ENCODE assay signal across 13 cellular contexts in the genomic region with DNA sequence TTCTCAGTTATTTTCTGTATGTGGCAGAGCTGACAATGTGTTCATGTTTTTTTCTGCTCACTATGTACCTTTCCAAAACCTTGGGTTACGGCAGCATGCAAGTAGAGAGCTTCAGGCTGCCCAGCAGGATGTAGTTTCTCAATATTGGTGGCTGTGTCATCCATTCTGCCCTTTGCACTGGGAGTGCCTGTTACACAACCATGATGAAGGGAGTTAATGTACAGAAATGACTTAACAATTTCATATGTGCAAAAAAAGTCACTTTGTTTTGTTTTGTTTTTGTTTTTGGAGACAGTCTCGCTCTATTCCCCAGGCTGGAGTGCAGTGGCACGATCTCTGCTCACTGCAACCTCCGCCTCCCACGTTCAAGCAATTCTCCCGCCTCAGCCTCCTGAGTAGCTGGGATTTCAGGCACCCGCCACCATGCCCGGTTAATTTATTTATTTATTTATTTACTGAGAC. TPM values are rescaled to one million over a fixed set of nuclear protein-coding genes. Genes with fewer than 3 reads are reported as not detected.
DNase-seq lines count a peak whose midpoint lies in the region; ATAC-seq and TF ChIP-seq lines count a peak whose summit lies in the region.
"Had no signal": no experiment of that assay in that cellular context is flagged by ENCODE, and none has a peak within 500 bp of the region (broad histone marks: within the 10 kb centered on the region; RNA-seq: fewer than 3 reads in every experiment).

No MANE protein-coding gene starts in this region.

- no peaks in the 10 kb centered on the region for H3K36me3 ChIP-seq in uterus

- H3K9me3 Mint-ChIP-seq in activated naive CD8-positive, alpha-beta T cell treated with anti-CD3 and anti-CD28 coated beads, Interleukin-2, amount 50 U/mL, for 24 hours, result no peaks in the 10 kb centered on the region
- H3K9me3 Mint-ChIP-seq in activated naive CD8-positive, alpha-beta T cell treated with anti-CD3 and anti-CD28 coated beads for 36 hours, result no peaks in the 10 kb centered on the region

- H3K36me3 Mint-ChIP-seq in activated naive CD8-positive, alpha-beta T cell treated with anti-CD3 and anti-CD28 coated beads, Interleukin-2, amount 50 U/mL, for 24 hours (ENCODE audit: low read depth), result no peaks in the 10 kb centered on the region
- no peaks in the 10 kb centered on the region for H3K36me3 Mint-ChIP-seq in activated naive CD8-positive, alpha-beta T cell treated with anti-CD3 and anti-CD28 coated beads for 36 hours
- H3K36me3 Mint-ChIP-seq: brain had no signal

- ATAC-seq in activated naive CD8-positive, alpha-beta T cell treated with anti-CD3 and anti-CD28 coated beads, Interleukin-2, amount 50 U/mL, for 24 hours, result peak; percentile 57
- ATAC-seq in GM18498 (IDR thresholded peaks at IDR 0.05; ENCODE audit: unreplicated experiment), result no peak
- ATAC-seq: psoas muscle had no signal

- TF ChIP-seq CTCF in uterus (IDR thresholded peaks at IDR 0.05) (no peak), GM13977 (IDR thresholded peaks at IDR 0.05; ENCODE audit: extremely low read depth, insufficient read depth, missing control alignments) (no peak)

- H3K4me3 ChIP-seq in uterus, result no peak overlapping the region
- H3K4me3 ChIP-seq: psoas muscle had no signal

- no peaks in the 10 kb centered on the region for H3K27me3 ChIP-seq in uterus

- H3K9me3 ChIP-seq in uterus, result no peaks in the 10 kb centered on the region
- H3K9me3 ChIP-seq: psoas muscle had no signal

- no peak overlapping the region for H3K27ac Mint-ChIP-seq in activated naive CD8-positive, alpha-beta T cell treated with anti-CD3 and anti-CD28 coated beads, Interleukin-2, amount 50 U/mL, for 24 hours
- no peak overlapping the region for H3K27ac Mint-ChIP-seq in activated naive CD8-positive, alpha-beta T cell treated with anti-CD3 and anti-CD28 coated beads for 36 hours

- in situ Hi-C loops in GM13977 (cut with MboI; ENCODE audit: low pct_unique_long_range_greater_than_20kb, low sequenced_read_pairs, unreplicated experiment), result no loop called here

- no peak overlapping the region for H3K4me3 Mint-ChIP-seq in activated naive CD8-positive, alpha-beta T cell treated with anti-CD3 and anti-CD28 coated beads, Interleukin-2, amount 50 U/mL, for 24 hours
- no peak overlapping the region for H3K4me3 Mint-ChIP-seq in activated naive CD8-positive, alpha-beta T cell treated with anti-CD3 and anti-CD28 coated beads for 36 hours
- H3K4me3 Mint-ChIP-seq: brain had no signal

- peaks cover 45% of the 10 kb centered on the region for H3K4me1 Mint-ChIP-seq in activated naive CD8-positive, alpha-beta T cell treated with anti-CD3 and anti-CD28 coated beads, Interleukin-2, amount 50 U/mL, for 24 hours
- H3K4me1 Mint-ChIP-seq in activated naive CD8-positive, alpha-beta T cell treated with anti-CD3 and anti-CD28 coated beads for 36 hours, result peaks cover 11% of the 10 kb centered on the region

- peak overlapping the region; percentile 71 to 72 for H3K27ac ChIP-seq in uterus
- H3K27ac ChIP-seq: psoas muscle had no signal

- intact Hi-C loops in uterus (cut with DNase I; ENCODE audit: low total_unique reads) (no loop called here), posterior cingulate gyrus (cut with DNase I) (no loop called here)

- DNase-seq in activated naive CD8-positive, alpha-beta T cell treated with anti-CD3 and anti-CD28 coated beads, Interleukin-2, amount 50 U/mL, for 24 hours, result no peak
- no peak for DNase-seq in activated naive CD8-positive, alpha-beta T cell treated with anti-CD3 and anti-CD28 coated beads for 36 hours
- DNase-seq in SKM-1 treated with dmso at 0.1 percent for 144 hours (lab: John Stamatoyannopoulos, UW; ENCODE audit: unreplicated experiment), result peak; percentile 57
- DNase-seq in iris pigment epithelial cell (ENCODE audit: low read depth), result peak; percentile 83
- DNase-seq in uterus, result no peak
- no peak for DNase-seq in GM13977 (ENCODE audit: low spot score)
- no peak for DNase-seq in posterior cingulate gyrus
- DNase-seq: Karpas-422, NCI-H526 treated with DMSO at 0.1 percent for 48 hours, psoas muscle, T-helper 9 cell had no signal

- peaks cover 2% of the 10 kb centered on the region for H3K27me3 Mint-ChIP-seq in activated naive CD8-positive, alpha-beta T cell treated with anti-CD3 and anti-CD28 coated beads, Interleukin-2, amount 50 U/mL, for 24 hours
- H3K27me3 Mint-ChIP-seq in activated naive CD8-positive, alpha-beta T cell treated with anti-CD3 and anti-CD28 coated beads for 36 hours, result no peaks in the 10 kb centered on the region
- H3K27me3 Mint-ChIP-seq: brain had no signal

- no peak for TF ChIP-seq POLR2A in uterus (IDR thresholded peaks at IDR 0.05)

- H3K4me1 ChIP-seq in uterus, result peaks cover 0 to 7% of the 10 kb centered on the region in 2 donors
- H3K4me1 ChIP-seq: psoas muscle had no signal

RNA-seq across cellular contexts. Expression of a gene that starts 6.1 kb away (rescaled TPM):
- total RNA-seq in activated naive CD8-positive, alpha-beta T cell treated with anti-CD3 and anti-CD28 coated beads for 36 hours, result 10 to 100 TPM; 92.0 to 95.4 TPM
- total RNA-seq in uterus, result 100 to 1,000 TPM in 3 of 4 donors, 10 to 100 TPM in 1; 18.7 to 177 (median 142) TPM

RNA-seq across cellular contexts. Expression of a gene that starts 41.5 kb away (rescaled TPM):
- total RNA-seq in activated naive CD8-positive, alpha-beta T cell treated with anti-CD3 and anti-CD28 coated beads for 36 hours, result 10 to 100 TPM; 44.4 to 45.4 TPM
- 100 to 1,000 TPM in 1 of 4 donors, 10 to 100 TPM in 3; 39.5 to 169 (median 45.7) TPM for total RNA-seq in uterus

RNA-seq across cellular contexts. Expression of a gene that starts 50.5 kb away (rescaled TPM):
- 10 to 100 TPM; 77.9 to 79.5 TPM for total RNA-seq in activated naive CD8-positive, alpha-beta T cell treated with anti-CD3 and anti-CD28 coated beads for 36 hours
- 10 to 100 TPM in 1 of 4 donors, 1 to 10 TPM in 2, not detected in 1; 1.3 to 24.3 (median 4.4) TPM for total RNA-seq in uterus

Comparison
In these comparisons a context has a peak if more than half of its experiments do, and no peak if none do; other contexts are left out.
1. DNase-seq: peak in SKM-1 treated with dmso at 0.1 percent for 144 hours (single experiment) and iris pigment epithelial cell (single experiment); none in activated naive CD8-positive, alpha-beta T cell treated with anti-CD3 and anti-CD28 coated beads, Interleukin-2, amount 50 U/mL, for 24 hours (single experiment), activated naive CD8-positive, alpha-beta T cell treated with anti-CD3 and anti-CD28 coated beads for 36 hours (single experiment), uterus (0 of 2), GM13977 (single experiment) and posterior cingulate gyrus (0 of 10).